31 cellular contexts compared by ENCODE assay signal in genomic region chr3:123130079-123130726, GRCh38.
DNase-seq lines count a peak whose midpoint lies in the region; ATAC-seq and TF ChIP-seq lines count a peak whose summit lies in the region.
"Had no signal": no experiment of that assay in that cellular context is flagged by ENCODE, and none has a peak within 500 bp of the region (broad histone marks: within the 10 kb centered on the region; RNA-seq: fewer than 3 reads in every experiment).

No MANE protein-coding gene starts in this region.

- ATAC-seq in left colon (peak; percentile 98), HG03521 (IDR thresholded peaks at IDR 0.05; ENCODE audit: unreplicated experiment) (no peak)
- ATAC-seq: activated CD8-positive, alpha-beta T cell treated with anti-CD3 and anti-CD28 coated beads for 36 hours; CD8-positive, alpha-beta T cell; gastrocnemius medialis; left cardiac atrium; naive thymus-derived CD8-positive, alpha-beta T cell; SK-N-SH treated with all-trans-retinoic acid at 6 μM for 48 hours had no signal

- H3K27me3 Mint-ChIP-seq in Caco-2 (ENCODE audit: insufficient read depth, unreplicated experiment): no peaks in the 10 kb centered on the region
- peaks cover 8% of the 10 kb centered on the region for H3K27me3 Mint-ChIP-seq in nephron progenitor cell (ENCODE audit: low read depth, poor library complexity)
- H3K27me3 Mint-ChIP-seq: activated CD8-positive, alpha-beta T cell treated with anti-CD3 and anti-CD28 coated beads for 36 hours; B cell; brain; naive thymus-derived CD8-positive, alpha-beta T cell had no signal

- H3K4me3 Mint-ChIP-seq in Caco-2 (ENCODE audit: unreplicated experiment) (no peak overlapping the region), nephron progenitor cell (no peak overlapping the region)
- H3K4me3 Mint-ChIP-seq: activated CD8-positive, alpha-beta T cell treated with anti-CD3 and anti-CD28 coated beads for 36 hours; activated naive CD4-positive, alpha-beta T cell treated with anti-CD3 and anti-CD28 coated beads for 36 hours; activated T-helper 1 cell treated with anti-CD3 and anti-CD28 coated beads, Interleukin-12 subunit alpha, Interleukin-12 subunit beta, Interleukin-2, Interleukin-4 antibody, amounts not matched to agents 30 ng/mL and 10 ng/mL and 1 ng/mL, durations not matched to agents 14 hours and 24 hours and 36 hours; B cell; brain; CD8-positive, alpha-beta T cell; naive thymus-derived CD8-positive, alpha-beta T cell had no signal

- CTCF ChIA-PET in Caco-2 (lab: Charles Lee): no interaction called here

- peaks cover 6% of the 10 kb centered on the region for H3K4me1 Mint-ChIP-seq in Caco-2 (ENCODE audit: low read depth, unreplicated experiment)
- peaks cover 34% of the 10 kb centered on the region for H3K4me1 Mint-ChIP-seq in nephron progenitor cell
- H3K4me1 Mint-ChIP-seq: B cell; naive thymus-derived CD8-positive, alpha-beta T cell had no signal

- no peak overlapping the region for H3K4me3 ChIP-seq in Caco-2 (ENCODE audit: low read depth, low read length)
- H3K4me3 ChIP-seq: gastrocnemius medialis had no signal

- POLR2A ChIA-PET in Caco-2 (lab: Charles Lee): no interaction called here

- no peaks in the 10 kb centered on the region for H3K9me3 Mint-ChIP-seq in Caco-2 (ENCODE audit: unreplicated experiment)
- H3K9me3 Mint-ChIP-seq in nephron progenitor cell: no peaks in the 10 kb centered on the region
- H3K9me3 Mint-ChIP-seq: activated CD8-positive, alpha-beta T cell treated with anti-CD3 and anti-CD28 coated beads for 36 hours; activated naive CD4-positive, alpha-beta T cell treated with anti-CD3 and anti-CD28 coated beads for 36 hours; activated T-helper 1 cell treated with anti-CD3 and anti-CD28 coated beads, Interleukin-12 subunit alpha, Interleukin-12 subunit beta, Interleukin-2, Interleukin-4 antibody, amounts not matched to agents 30 ng/mL and 10 ng/mL and 1 ng/mL, durations not matched to agents 14 hours and 24 hours and 36 hours; brain; CD8-positive, alpha-beta T cell; naive thymus-derived CD8-positive, alpha-beta T cell had no signal

- H3K4me1 ChIP-seq in Caco-2: peaks cover 8% of the 10 kb centered on the region
- H3K4me1 ChIP-seq: gastrocnemius medialis had no signal

- H3K9me3 ChIP-seq in Caco-2: no peaks in the 10 kb centered on the region
- H3K9me3 ChIP-seq: gastrocnemius medialis had no signal

- no peaks in the 10 kb centered on the region for H3K27me3 ChIP-seq in Caco-2 (replicated peaks; ENCODE audit: control insufficient read depth, insufficient read depth, low read length)
- H3K27me3 ChIP-seq: gastrocnemius medialis had no signal

- H3K36me3 Mint-ChIP-seq in Caco-2 (ENCODE audit: insufficient read depth, unreplicated experiment): peaks cover 67% of the 10 kb centered on the region
- H3K36me3 Mint-ChIP-seq in nephron progenitor cell (ENCODE audit: low read depth): peaks cover 12% of the 10 kb centered on the region

- BruUV-seq in Caco-2 (replicated peaks; lab: Mats Ljungman, UMichigan): no TSS peak

- DNase-seq in Caco-2 (peak; percentile 44 to 66), LoVo (ENCODE audit: low spot score) (peak; percentile 7), left colon (peak; percentile 85 to 90), nephron progenitor cell (no peak), DMS53 treated with DMSO at 0.1 percent for 48 hours (lab: John Stamatoyannopoulos, UW; ENCODE audit: unreplicated experiment) (no peak), iPS-NIHi7 (ENCODE audit: extremely low spot score) (no peak), superior temporal gyrus (ENCODE audit: extremely low spot score) (no peak)
- DNase-seq: activated CD4-positive, alpha-beta T cell treated with anti-CD3 and anti-CD28 coated beads for 1 hour; activated CD8-positive, alpha-beta memory T cell treated with anti-CD3 and anti-CD28 coated beads, Interleukin-2, amount 50 U/mL, for 48 hours; activated CD8-positive, alpha-beta T cell treated with anti-CD3 and anti-CD28 coated beads for 36 hours; activated naive CD4-positive, alpha-beta T cell treated with anti-CD3 and anti-CD28 coated beads for 36 hours; CD8-positive, alpha-beta T cell; cerebellar nuclear complex; EL; gastrocnemius medialis; hippocampal formation; Kasumi-1; left cardiac atrium; mesendoderm; MV-4-11; naive thymus-derived CD8-positive, alpha-beta T cell; NCI-H1436; NCI-H226; NCI-H526 treated with DMSO at 0.1 percent for 48 hours; NK-92 treated with Interleukin-12 subunit alpha and Interleukin-12 subunit beta, amount 100 ng/mL, for 24 hours; stimulated activated naive CD4-positive, alpha-beta T cell had no signal

- 0 out of 2 replicates have a peak, but pooled peaks cover 4% of the 10 kb centered on the region for H3K36me3 ChIP-seq in Caco-2 (ENCODE audit: control insufficient read depth, insufficient read depth, low read length)
- H3K36me3 ChIP-seq: gastrocnemius medialis had no signal

- H3K27ac Mint-ChIP-seq in Caco-2 (ENCODE audit: unreplicated experiment) (no peak overlapping the region), nephron progenitor cell (peak overlapping the region; percentile 85)
- H3K27ac Mint-ChIP-seq: activated CD8-positive, alpha-beta T cell treated with anti-CD3 and anti-CD28 coated beads for 36 hours; activated naive CD4-positive, alpha-beta T cell treated with anti-CD3 and anti-CD28 coated beads for 36 hours; activated T-helper 1 cell treated with anti-CD3 and anti-CD28 coated beads, Interleukin-12 subunit alpha, Interleukin-12 subunit beta, Interleukin-2, Interleukin-4 antibody, amounts not matched to agents 30 ng/mL and 10 ng/mL and 1 ng/mL, durations not matched to agents 14 hours and 24 hours and 36 hours; B cell; CD8-positive, alpha-beta T cell had no signal

- TF ChIP-seq CTCF in Caco-2 (IDR thresholded peaks at IDR 0.05; ENCODE audit: insufficient read depth in 1 of 2, low read depth in 1 of 2, low read length in 1 of 2, severe bottlenecking in 1 of 2, unreplicated experiment in 1 of 2) (no peak), nephron progenitor cell (IDR thresholded peaks at IDR 0.05) (no peak)

- intact Hi-C loops in Caco-2 (cut with micrococcal nuclease; ENCODE audit: unreplicated experiment): no loop called here
- intact Hi-C loops in left colon (cut with DNase I, micrococcal nuclease): no loop called here

Comparison
In these comparisons a context has a peak if more than half of its experiments do, and no peak if none do; other contexts are left out.
1. DNase-seq: peak in Caco-2 (2 of 2), LoVo (single experiment) and left colon (2 of 2); none in nephron progenitor cell (single experiment), DMS53 treated with DMSO at 0.1 percent for 48 hours (single experiment), iPS-NIHi7 (single experiment) and superior temporal gyrus (single experiment).